In genomic region chr9:128553695-128554094, GRCh38 we compare ENCODE assay signal across 8 cellular contexts. TPM values are rescaled to one million over a fixed set of nuclear protein-coding genes. Genes with fewer than 3 reads are reported as not detected.
DNase-seq lines count a peak whose midpoint lies in the region; TF ChIP-seq lines count a peak whose summit lies in the region.

No MANE protein-coding gene starts in this region.

- no peak for TF ChIP-seq CTCF in DOHH2 (IDR thresholded peaks at IDR 0.05; ENCODE audit: low read depth, low read length, poor library complexity, severe bottlenecking)
- TF ChIP-seq CTCF in OCI-LY1 (IDR thresholded peaks at IDR 0.05; ENCODE audit: low read length): no peak
- TF ChIP-seq CTCF in esophagus muscularis mucosa (IDR thresholded peaks at IDR 0.05): no peak
- TF ChIP-seq CTCF in glutamatergic neuron (IDR thresholded peaks at IDR 0.05; ENCODE audit: partially characterized antibody, unreplicated experiment): no peak

- H3K36me3 ChIP-seq in DOHH2 (ENCODE audit: control insufficient read depth, low read length): peaks cover 17% of the 10 kb centered on the region
- H3K36me3 ChIP-seq in OCI-LY1 (ENCODE audit: insufficient read depth, low read length): no peaks in the 10 kb centered on the region
- H3K36me3 ChIP-seq in esophagus muscularis mucosa: no peaks in the 10 kb centered on the region

- H3K9me2 ChIP-seq in DOHH2 (replicated peaks; ENCODE audit: control insufficient read depth, low read length) (no peaks in the 10 kb centered on the region), OCI-LY1 (ENCODE audit: low read depth, low read length) (no peaks in the 10 kb centered on the region)

- no peak overlapping the region for H3K4me3 Mint-ChIP-seq in glutamatergic neuron (ENCODE audit: unreplicated experiment)

- WGBS in esophagus muscularis mucosa: 24% methylated on average over 6 of the region's 6 CpGs

- H3K27me3 Mint-ChIP-seq in glutamatergic neuron (ENCODE audit: unreplicated experiment): peaks cover 4% of the 10 kb centered on the region

- H3F3A ChIP-seq in DOHH2 (ENCODE audit: control insufficient read depth, insufficient read depth) (peaks cover 9% of the 10 kb centered on the region; the same call in 1 of the 2 replicates), OCI-LY1 (ENCODE audit: insufficient read depth, low read length) (no peaks in the 10 kb centered on the region)

- H3K9ac ChIP-seq in OCI-LY1 (ENCODE audit: low read length): peak overlapping the region; percentile 93

- H3K27me3 ChIP-seq in DOHH2 (ENCODE audit: control insufficient read depth, low read length) (no peaks in the 10 kb centered on the region), OCI-LY1 (ENCODE audit: insufficient read depth, low read length) (no peaks in the 10 kb centered on the region), esophagus muscularis mucosa (no peaks in the 10 kb centered on the region)

- no peak overlapping the region for H3K27ac Mint-ChIP-seq in glutamatergic neuron (ENCODE audit: unreplicated experiment)

- no peak for TF ChIP-seq POLR2A in esophagus muscularis mucosa (IDR thresholded peaks at IDR 0.05; ENCODE audit: low read depth)

- H3K4me3 ChIP-seq in DOHH2 (ENCODE audit: low read length) (peak overlapping the region; percentile 84), OCI-LY1 (ENCODE audit: low read depth, low read length, poor library complexity, severe bottlenecking) (peak overlapping the region; percentile 96), esophagus muscularis mucosa (peak overlapping the region; percentile 77 to 99 (median 96))

- H3K4me1 ChIP-seq in DOHH2 (ENCODE audit: control insufficient read depth, low read length) (peaks cover 58% of the 10 kb centered on the region), OCI-LY1 (ENCODE audit: insufficient read depth, low read length, severe bottlenecking) (peaks cover 61% of the 10 kb centered on the region), esophagus muscularis mucosa (peaks cover 71 to 86% (median 84%) of the 10 kb centered on the region in 4 donors)

- H3K9me3 ChIP-seq in DOHH2 (ENCODE audit: control insufficient read depth, insufficient read depth, low read length): no peaks in the 10 kb centered on the region
- H3K9me3 ChIP-seq in OCI-LY1 (ENCODE audit: low read length): no peaks in the 10 kb centered on the region
- H3K9me3 ChIP-seq in esophagus muscularis mucosa: no peaks in the 10 kb centered on the region

- DNase-seq in esophagus muscularis mucosa (ENCODE audit: extremely low spot score) (no peak), pulmonary artery endothelial cell (ENCODE audit: low read depth, low spot score) (peak; percentile 37), SIG-M5 treated with dmso at 0.1 percent for 504 hours (lab: John Stamatoyannopoulos, UW; ENCODE audit: unreplicated experiment) (no peak), glutamatergic neuron (no peak), NCI-H2171 treated with DMSO at 0.1 percent for 48 hours (lab: John Stamatoyannopoulos, UW) (no peak)
- no peak for DNase-seq in stimulated activated CD4-positive, alpha-beta T cell treated with anti-CD3 and anti-CD28 coated beads, Interleukin-4, amount 100 ng/mL, for 1 hour

- H2AFZ ChIP-seq in OCI-LY1 (ENCODE audit: low read length): no peak overlapping the region

- H3K27ac ChIP-seq in DOHH2 (ENCODE audit: low read depth, low read length) (no peak overlapping the region), OCI-LY1 (ENCODE audit: low read depth, low read length, poor library complexity, severe bottlenecking) (peak overlapping the region; percentile 0), esophagus muscularis mucosa (replicated peaks in 1 of 4) (peak overlapping the region; percentile 98 to 100 (median 99))

- H3K4me2 ChIP-seq in DOHH2 (ENCODE audit: low read length) (peak overlapping the region; percentile 92), OCI-LY1 (ENCODE audit: low read length) (peak overlapping the region; percentile 88)

- peaks cover 33% of the 10 kb centered on the region for H3K4me1 Mint-ChIP-seq in glutamatergic neuron (ENCODE audit: low read depth, unreplicated experiment)

- H4K20me1 ChIP-seq in DOHH2 (ENCODE audit: control insufficient read depth, insufficient read depth, low read depth, low read length): peaks cover 14% of the 10 kb centered on the region; the same call in 1 of the 2 replicates
- H4K20me1 ChIP-seq in OCI-LY1 (ENCODE audit: insufficient read depth, low read length): no peaks in the 10 kb centered on the region

- no peaks in the 10 kb centered on the region for H3K36me3 Mint-ChIP-seq in glutamatergic neuron (ENCODE audit: unreplicated experiment)

- H3K9me3 Mint-ChIP-seq in glutamatergic neuron (ENCODE audit: unreplicated experiment): peaks cover 6% of the 10 kb centered on the region

- intact Hi-C loops in esophagus muscularis mucosa (cut with DNase I): no loop called here

- H3K79me2 ChIP-seq in DOHH2 (ENCODE audit: control insufficient read depth, low read length): peaks cover 59% of the 10 kb centered on the region
- peaks cover 35% of the 10 kb centered on the region for H3K79me2 ChIP-seq in OCI-LY1 (ENCODE audit: insufficient read depth, low read length)

- no peak for TF ChIP-seq EP300 in esophagus muscularis mucosa (IDR thresholded peaks at IDR 0.05)

RNA-seq across cellular contexts. Expression of gene SPTAN1, which starts 1.3 kb away (rescaled TPM):
- total RNA-seq in esophagus muscularis mucosa: 100 to 1,000 TPM; 204 to 368 (median 348) TPM
- total RNA-seq in pulmonary artery endothelial cell: 394 and 449 TPM in 2 replicates
- total RNA-seq in glutamatergic neuron (ENCODE audit: unreplicated experiment): 750 TPM

RNA-seq across cellular contexts. Expression of gene GLE1, which starts 49.2 kb away (rescaled TPM):
- total RNA-seq in esophagus muscularis mucosa (10 to 100 TPM; 18.3 to 27.8 (median 20.5) TPM), pulmonary artery endothelial cell (16.2 and 31.5 TPM in 2 replicates), glutamatergic neuron (ENCODE audit: unreplicated experiment) (11.0 TPM)
